1 cellular context compared by ENCODE assay signal in the genomic region with DNA sequence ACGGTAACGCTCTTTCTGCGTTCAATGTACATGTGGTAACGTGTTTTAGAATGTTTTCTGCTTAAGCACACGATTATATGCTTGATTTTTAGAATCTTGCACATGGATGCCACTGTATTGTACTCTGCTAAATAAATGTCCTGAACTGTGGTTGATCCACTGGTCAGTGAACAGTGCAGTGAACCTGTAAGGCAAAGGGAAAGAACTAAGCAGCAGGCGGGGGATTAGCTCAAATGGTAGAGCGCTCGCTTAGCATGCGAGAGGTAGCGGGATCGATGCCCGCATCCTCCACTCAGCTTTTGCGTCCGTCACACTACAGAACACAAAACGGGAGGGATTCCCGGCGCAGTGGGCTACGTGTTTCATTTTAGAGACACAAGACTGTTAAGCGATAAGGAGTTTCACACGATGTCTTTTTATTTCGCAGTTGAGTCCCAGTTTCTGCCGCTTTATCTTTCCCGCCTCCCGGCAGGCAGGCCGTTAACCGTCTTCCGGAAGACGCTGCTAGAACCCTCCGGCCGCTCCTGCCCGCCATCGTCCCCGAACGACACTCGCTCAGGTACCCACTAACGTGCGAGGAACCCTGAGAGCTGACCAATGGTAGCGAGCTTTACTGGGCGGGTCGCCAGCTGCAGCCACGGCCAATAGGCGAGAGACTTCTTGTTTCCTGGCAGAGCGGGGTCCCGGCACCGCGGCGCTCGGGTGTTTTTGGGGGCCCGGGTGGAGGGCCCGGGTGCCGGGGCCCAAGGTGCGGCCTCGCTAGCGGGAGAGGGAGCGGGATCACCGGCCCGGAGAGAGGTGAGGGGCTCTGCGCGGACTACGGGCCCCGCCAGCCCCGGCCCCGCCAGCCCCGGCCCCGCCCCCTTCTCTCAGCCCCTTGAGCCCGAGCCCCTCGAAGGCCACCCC.
TF ChIP-seq lines count a peak whose summit lies in the region.

A gene with protein sequence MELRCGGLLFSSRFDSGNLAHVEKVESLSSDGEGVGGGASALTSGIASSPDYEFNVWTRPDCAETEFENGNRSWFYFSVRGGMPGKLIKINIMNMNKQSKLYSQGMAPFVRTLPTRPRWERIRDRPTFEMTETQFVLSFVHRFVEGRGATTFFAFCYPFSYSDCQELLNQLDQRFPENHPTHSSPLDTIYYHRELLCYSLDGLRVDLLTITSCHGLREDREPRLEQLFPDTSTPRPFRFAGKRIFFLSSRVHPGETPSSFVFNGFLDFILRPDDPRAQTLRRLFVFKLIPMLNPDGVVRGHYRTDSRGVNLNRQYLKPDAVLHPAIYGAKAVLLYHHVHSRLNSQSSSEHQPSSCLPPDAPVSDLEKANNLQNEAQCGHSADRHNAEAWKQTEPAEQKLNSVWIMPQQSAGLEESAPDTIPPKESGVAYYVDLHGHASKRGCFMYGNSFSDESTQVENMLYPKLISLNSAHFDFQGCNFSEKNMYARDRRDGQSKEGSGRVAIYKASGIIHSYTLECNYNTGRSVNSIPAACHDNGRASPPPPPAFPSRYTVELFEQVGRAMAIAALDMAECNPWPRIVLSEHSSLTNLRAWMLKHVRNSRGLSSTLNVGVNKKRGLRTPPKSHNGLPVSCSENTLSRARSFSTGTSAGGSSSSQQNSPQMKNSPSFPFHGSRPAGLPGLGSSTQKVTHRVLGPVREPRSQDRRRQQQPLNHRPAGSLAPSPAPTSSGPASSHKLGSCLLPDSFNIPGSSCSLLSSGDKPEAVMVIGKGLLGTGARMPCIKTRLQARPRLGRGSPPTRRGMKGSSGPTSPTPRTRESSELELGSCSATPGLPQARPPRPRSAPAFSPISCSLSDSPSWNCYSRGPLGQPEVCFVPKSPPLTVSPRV (plus strand): TSS at position 673 of the 906 bp plus-strand sequence. CDS start 1,291 bp downstream, outside the sequence.

TF ChIP-seq in HepG2, 621 proteins besides CTCF, POLR2A, EP300 and RAD21 (continued from another document and continues in another):
- TF ChIP-seq, protein P1, sequence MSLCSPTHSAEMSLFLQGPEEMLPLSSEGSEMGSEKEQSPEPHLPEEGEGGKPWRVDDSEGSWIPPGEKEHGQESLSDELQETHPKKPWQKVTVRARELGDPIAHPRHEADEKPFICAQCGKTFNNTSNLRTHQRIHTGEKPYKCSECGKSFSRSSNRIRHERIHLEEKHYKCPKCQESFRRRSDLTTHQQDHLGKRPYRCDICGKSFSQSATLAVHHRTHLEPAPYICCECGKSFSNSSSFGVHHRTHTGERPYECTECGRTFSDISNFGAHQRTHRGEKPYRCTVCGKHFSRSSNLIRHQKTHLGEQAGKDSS (CRISPR knock-in tag; IDR thresholded peaks at IDR 0.05; ENCODE audit: borderline replicate concordance, low read depth) = 0 out of 2 replicates have a peak, but pooled peaks have one; percentile 43
- TF ChIP-seq YEATS2 (CRISPR knock-in tag; IDR thresholded peaks at IDR 0.05; ENCODE audit: borderline replicate concordance) = peak; percentile 82
- peak; percentile 8; the same call in 1 of the 2 replicates for TF ChIP-seq SP2 (CRISPR knock-in tag; IDR thresholded peaks at IDR 0.05)
- peak; percentile 32 for TF ChIP-seq BCL6 (CRISPR knock-in tag; IDR thresholded peaks at IDR 0.05)
- TF ChIP-seq NFATC3 (CRISPR knock-in tag; IDR thresholded peaks at IDR 0.05) = peak; percentile 84
- peak; percentile 50 for TF ChIP-seq HNRNPLL (IDR thresholded peaks at IDR 0.05; ENCODE audit: low read depth, low read length, poor library complexity, severe bottlenecking)
- peak; percentile 98 for TF ChIP-seq ATF7-NPFF (CRISPR knock-in tag; IDR thresholded peaks at IDR 0.05; ENCODE audit: low read depth)
- TF ChIP-seq ZNF431 (CRISPR knock-in tag; IDR thresholded peaks at IDR 0.05; ENCODE audit: borderline replicate concordance, low read depth) = no peak
- peak; percentile 99 for TF ChIP-seq ZNF256 (CRISPR knock-in tag; conservative IDR thresholded peaks at IDR 0.05)
- TF ChIP-seq PHB2 (IDR thresholded peaks at IDR 0.05; ENCODE audit: partially characterized antibody) = no peak
- TF ChIP-seq, protein P2, sequence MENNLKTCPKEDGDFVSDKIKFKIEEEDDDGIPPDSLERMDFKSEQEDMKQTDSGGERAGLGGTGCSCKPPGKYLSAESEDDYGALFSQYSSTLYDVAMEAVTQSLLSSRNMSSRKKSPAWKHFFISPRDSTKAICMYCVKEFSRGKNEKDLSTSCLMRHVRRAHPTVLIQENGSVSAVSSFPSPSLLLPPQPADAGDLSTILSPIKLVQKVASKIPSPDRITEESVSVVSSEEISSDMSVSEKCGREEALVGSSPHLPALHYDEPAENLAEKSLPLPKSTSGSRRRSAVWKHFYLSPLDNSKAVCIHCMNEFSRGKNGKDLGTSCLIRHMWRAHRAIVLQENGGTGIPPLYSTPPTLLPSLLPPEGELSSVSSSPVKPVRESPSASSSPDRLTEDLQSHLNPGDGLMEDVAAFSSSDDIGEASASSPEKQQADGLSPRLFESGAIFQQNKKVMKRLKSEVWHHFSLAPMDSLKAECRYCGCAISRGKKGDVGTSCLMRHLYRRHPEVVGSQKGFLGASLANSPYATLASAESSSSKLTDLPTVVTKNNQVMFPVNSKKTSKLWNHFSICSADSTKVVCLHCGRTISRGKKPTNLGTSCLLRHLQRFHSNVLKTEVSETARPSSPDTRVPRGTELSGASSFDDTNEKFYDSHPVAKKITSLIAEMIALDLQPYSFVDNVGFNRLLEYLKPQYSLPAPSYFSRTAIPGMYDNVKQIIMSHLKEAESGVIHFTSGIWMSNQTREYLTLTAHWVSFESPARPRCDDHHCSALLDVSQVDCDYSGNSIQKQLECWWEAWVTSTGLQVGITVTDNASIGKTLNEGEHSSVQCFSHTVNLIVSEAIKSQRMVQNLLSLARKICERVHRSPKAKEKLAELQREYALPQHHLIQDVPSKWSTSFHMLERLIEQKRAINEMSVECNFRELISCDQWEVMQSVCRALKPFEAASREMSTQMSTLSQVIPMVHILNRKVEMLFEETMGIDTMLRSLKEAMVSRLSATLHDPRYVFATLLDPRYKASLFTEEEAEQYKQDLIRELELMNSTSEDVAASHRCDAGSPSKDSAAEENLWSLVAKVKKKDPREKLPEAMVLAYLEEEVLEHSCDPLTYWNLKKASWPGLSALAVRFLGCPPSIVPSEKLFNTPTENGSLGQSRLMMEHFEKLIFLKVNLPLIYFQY (CRISPR knock-in tag; IDR thresholded peaks at IDR 0.05; ENCODE audit: borderline replicate concordance) = peak; percentile 84
- TF ChIP-seq ZNF468 (CRISPR knock-in tag; IDR thresholded peaks at IDR 0.05) = no peak; the same call in 1 of the 2 replicates
- TF ChIP-seq, protein P3, sequence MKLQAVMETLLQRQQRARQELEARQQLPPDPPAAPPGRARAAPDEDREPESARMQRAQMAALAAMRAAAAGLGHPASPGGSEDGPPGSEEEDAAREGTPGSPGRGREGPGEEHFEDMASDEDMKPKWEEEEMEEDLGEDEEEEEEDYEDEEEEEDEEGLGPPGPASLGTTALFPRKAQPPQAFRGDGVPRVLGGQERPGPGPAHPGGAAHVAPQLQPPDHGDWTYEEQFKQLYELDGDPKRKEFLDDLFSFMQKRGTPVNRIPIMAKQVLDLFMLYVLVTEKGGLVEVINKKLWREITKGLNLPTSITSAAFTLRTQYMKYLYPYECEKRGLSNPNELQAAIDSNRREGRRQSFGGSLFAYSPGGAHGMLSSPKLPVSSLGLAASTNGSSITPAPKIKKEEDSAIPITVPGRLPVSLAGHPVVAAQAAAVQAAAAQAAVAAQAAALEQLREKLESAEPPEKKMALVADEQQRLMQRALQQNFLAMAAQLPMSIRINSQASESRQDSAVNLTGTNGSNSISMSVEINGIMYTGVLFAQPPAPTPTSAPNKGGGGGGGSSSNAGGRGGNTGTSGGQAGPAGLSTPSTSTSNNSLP (IDR thresholded peaks at IDR 0.05; ENCODE audit: low read depth, low read length) = no peak
- peak; percentile 90 for TF ChIP-seq ZNF451 (CRISPR knock-in tag; IDR thresholded peaks at IDR 0.05)
- peak; percentile 84 for TF ChIP-seq ZNF589 (CRISPR knock-in tag; conservative IDR thresholded peaks at IDR 0.05)
- peak; percentile 64; the same call in 1 of the 2 replicates for TF ChIP-seq ZNF34 (CRISPR knock-in tag; IDR thresholded peaks at IDR 0.05; ENCODE audit: borderline replicate concordance)
- TF ChIP-seq PHF5A (CRISPR knock-in tag; IDR thresholded peaks at IDR 0.05; ENCODE audit: low read depth, unreplicated experiment) = no peak
- TF ChIP-seq, protein P4, sequence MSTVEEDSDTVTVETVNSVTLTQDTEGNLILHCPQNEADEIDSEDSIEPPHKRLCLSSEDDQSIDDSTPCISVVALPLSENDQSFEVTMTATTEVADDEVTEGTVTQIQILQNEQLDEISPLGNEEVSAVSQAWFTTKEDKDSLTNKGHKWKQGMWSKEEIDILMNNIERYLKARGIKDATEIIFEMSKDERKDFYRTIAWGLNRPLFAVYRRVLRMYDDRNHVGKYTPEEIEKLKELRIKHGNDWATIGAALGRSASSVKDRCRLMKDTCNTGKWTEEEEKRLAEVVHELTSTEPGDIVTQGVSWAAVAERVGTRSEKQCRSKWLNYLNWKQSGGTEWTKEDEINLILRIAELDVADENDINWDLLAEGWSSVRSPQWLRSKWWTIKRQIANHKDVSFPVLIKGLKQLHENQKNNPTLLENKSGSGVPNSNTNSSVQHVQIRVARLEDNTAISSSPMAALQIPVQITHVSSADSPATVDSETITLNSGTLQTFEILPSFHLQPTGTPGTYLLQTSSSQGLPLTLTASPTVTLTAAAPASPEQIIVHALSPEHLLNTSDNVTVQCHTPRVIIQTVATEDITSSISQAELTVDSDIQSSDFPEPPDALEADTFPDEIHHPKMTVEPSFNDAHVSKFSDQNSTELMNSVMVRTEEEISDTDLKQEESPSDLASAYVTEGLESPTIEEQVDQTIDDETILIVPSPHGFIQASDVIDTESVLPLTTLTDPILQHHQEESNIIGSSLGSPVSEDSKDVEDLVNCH (CRISPR knock-in tag; IDR thresholded peaks at IDR 0.05) = peak; percentile 77; the same call in 1 of the 2 replicates
- TF ChIP-seq MYNN (CRISPR knock-in tag; IDR thresholded peaks at IDR 0.05; ENCODE audit: low read depth) = no peak
- TF ChIP-seq HMG20B (CRISPR knock-in tag; conservative IDR thresholded peaks at IDR 0.05) = peak; percentile 50
- TF ChIP-seq NFIB (CRISPR knock-in tag; IDR thresholded peaks at IDR 0.05; ENCODE audit: borderline replicate concordance) = 0 out of 2 replicates have a peak, but pooled peaks have one; percentile 44
- peak; percentile 74; the same call in 1 of the 2 replicates for TF ChIP-seq DMAP1 (CRISPR knock-in tag; IDR thresholded peaks at IDR 0.05)
- TF ChIP-seq, protein P5, sequence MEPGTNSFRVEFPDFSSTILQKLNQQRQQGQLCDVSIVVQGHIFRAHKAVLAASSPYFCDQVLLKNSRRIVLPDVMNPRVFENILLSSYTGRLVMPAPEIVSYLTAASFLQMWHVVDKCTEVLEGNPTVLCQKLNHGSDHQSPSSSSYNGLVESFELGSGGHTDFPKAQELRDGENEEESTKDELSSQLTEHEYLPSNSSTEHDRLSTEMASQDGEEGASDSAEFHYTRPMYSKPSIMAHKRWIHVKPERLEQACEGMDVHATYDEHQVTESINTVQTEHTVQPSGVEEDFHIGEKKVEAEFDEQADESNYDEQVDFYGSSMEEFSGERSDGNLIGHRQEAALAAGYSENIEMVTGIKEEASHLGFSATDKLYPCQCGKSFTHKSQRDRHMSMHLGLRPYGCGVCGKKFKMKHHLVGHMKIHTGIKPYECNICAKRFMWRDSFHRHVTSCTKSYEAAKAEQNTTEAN (CRISPR knock-in tag; conservative IDR thresholded peaks at IDR 0.05) = peak; percentile 94
- TF ChIP-seq CREB1 (IDR thresholded peaks at IDR 0.05) = 0 out of 2 replicates have a peak, but pooled peaks have one; percentile 20
- no peak; the same call in none of the 2 replicates for TF ChIP-seq CREB1 (CRISPR knock-in tag; IDR thresholded peaks at IDR 0.05)
- TF ChIP-seq KMT2B (CRISPR knock-in tag; IDR thresholded peaks at IDR 0.05) = peak; percentile 79
- TF ChIP-seq, protein P6, sequence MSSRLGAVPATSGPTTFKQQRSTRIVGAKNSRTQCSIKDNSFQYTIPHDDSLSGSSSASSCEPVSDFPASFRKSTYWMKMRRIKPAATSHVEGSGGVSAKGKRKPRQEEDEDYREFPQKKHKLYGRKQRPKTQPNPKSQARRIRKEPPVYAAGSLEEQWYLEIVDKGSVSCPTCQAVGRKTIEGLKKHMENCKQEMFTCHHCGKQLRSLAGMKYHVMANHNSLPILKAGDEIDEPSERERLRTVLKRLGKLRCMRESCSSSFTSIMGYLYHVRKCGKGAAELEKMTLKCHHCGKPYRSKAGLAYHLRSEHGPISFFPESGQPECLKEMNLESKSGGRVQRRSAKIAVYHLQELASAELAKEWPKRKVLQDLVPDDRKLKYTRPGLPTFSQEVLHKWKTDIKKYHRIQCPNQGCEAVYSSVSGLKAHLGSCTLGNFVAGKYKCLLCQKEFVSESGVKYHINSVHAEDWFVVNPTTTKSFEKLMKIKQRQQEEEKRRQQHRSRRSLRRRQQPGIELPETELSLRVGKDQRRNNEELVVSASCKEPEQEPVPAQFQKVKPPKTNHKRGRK (CRISPR knock-in tag; IDR thresholded peaks at IDR 0.05) = 0 out of 2 replicates have a peak, but pooled peaks have one; percentile 37
- no peak for TF ChIP-seq PTBP1 (IDR thresholded peaks at IDR 0.05; ENCODE audit: low read depth, low read length, poor library complexity, severe bottlenecking)
- TF ChIP-seq ZNF790 (CRISPR knock-in tag; IDR thresholded peaks at IDR 0.05; ENCODE audit: borderline replicate concordance) = no peak
- no peak for TF ChIP-seq MBNL3 (CRISPR knock-in tag; conservative IDR thresholded peaks at IDR 0.05)
- peak; percentile 97 for TF ChIP-seq ZNF138 (CRISPR knock-in tag; IDR thresholded peaks at IDR 0.05; ENCODE audit: low read depth)
- no peak; the same call in 1 of the 2 replicates for TF ChIP-seq FOXK1 (CRISPR knock-in tag; IDR thresholded peaks at IDR 0.05; ENCODE audit: borderline replicate concordance, low read depth)
- TF ChIP-seq ELF3 (CRISPR knock-in tag; IDR thresholded peaks at IDR 0.05) = peak; percentile 93
- TF ChIP-seq XBP1 (CRISPR knock-in tag; IDR thresholded peaks at IDR 0.05) = 0 out of 2 replicates have a peak, but pooled peaks have one; percentile 64
- TF ChIP-seq CAMTA2 (CRISPR knock-in tag; IDR thresholded peaks at IDR 0.05; ENCODE audit: borderline replicate concordance) = no peak
- no peak for TF ChIP-seq ATM (IDR thresholded peaks at IDR 0.05; ENCODE audit: borderline replicate concordance)
- peak; percentile 74; the same call in 1 of the 2 replicates for TF ChIP-seq TSC22D2 (CRISPR knock-in tag; IDR thresholded peaks at IDR 0.05; ENCODE audit: borderline replicate concordance)
- TF ChIP-seq ZNF20 (CRISPR knock-in tag; IDR thresholded peaks at IDR 0.05) = no peak
- no peak for TF ChIP-seq KAT2B (IDR thresholded peaks at IDR 0.05; ENCODE audit: borderline replicate concordance, low read depth, low read length)
- TF ChIP-seq SOX5 (CRISPR knock-in tag; IDR thresholded peaks at IDR 0.05; ENCODE audit: borderline replicate concordance) = peak; percentile 72
- TF ChIP-seq GTF3A (CRISPR knock-in tag; conservative IDR thresholded peaks at IDR 0.05) = peak; percentile 99
- peak; percentile 95 for TF ChIP-seq MEIS1 (CRISPR knock-in tag; IDR thresholded peaks at IDR 0.05; ENCODE audit: borderline replicate concordance)
- peak; percentile 7 for TF ChIP-seq ZNF160 (CRISPR knock-in tag; IDR thresholded peaks at IDR 0.05)
- TF ChIP-seq, protein P7, sequence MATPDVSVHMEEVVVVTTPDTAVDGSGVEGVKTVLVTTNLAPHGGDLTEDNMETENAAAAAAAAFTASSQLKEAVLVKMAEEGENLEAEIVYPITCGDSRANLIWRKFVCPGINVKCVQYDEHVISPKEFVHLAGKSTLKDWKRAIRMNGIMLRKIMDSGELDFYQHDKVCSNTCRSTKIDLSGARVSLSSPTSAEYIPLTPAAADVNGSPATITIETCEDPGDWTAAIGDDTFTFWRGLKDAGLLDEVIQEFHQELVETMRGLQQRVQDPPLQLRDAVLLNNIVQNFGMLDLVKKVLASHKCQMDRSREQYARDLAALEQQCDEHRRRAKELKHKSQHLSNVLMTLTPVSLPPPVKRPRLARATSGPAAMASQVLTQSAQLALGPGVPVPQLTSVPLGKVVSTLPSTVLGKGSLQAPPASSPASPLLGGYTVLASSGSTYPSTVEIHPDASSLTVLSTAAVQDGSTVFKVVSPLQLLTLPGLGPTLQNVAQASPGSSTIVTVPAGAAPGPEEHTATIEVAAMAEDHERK (CRISPR knock-in tag; IDR thresholded peaks at IDR 0.05; ENCODE audit: low read depth) = 0 out of 2 replicates have a peak, but pooled peaks have one; percentile 35
